ENCODE assay signal across 11 cellular contexts in genomic region chr2:195319112-195319460, GRCh38.
DNase-seq lines count a peak whose midpoint lies in the region; ATAC-seq, FAIRE-seq and TF ChIP-seq lines count a peak whose summit lies in the region.
"Had no signal": no experiment of that assay in that cellular context is flagged by ENCODE, and none has a peak within 500 bp of the region (broad histone marks: within the 10 kb centered on the region; RNA-seq: fewer than 3 reads in every experiment).

No MANE protein-coding gene starts in this region.

- TF ChIP-seq CTCF in AG09309 (IDR thresholded peaks at IDR 0.05; ENCODE audit: control insufficient read depth, insufficient read depth, low read depth, low read length, missing control alignments) = no peak
- TF ChIP-seq CTCF in bronchial epithelial cell (IDR thresholded peaks at IDR 0.05; ENCODE audit: insufficient read depth, low read length, severe bottlenecking) = no peak

- no peak overlapping the region for H3K4me3 ChIP-seq in AG09309 (ENCODE audit: control insufficient read depth, low read depth, low read length)
- no peak overlapping the region for H3K4me3 ChIP-seq in bronchial epithelial cell (ENCODE audit: low read depth, low read length)
- H3K4me3 ChIP-seq: smooth muscle cell had no signal

- intact Hi-C loops in left colon (cut with DNase I, micrococcal nuclease) = no loop called here
- intact Hi-C loops in Right ventricle myocardium inferior (cut with DNase I) = no loop called here

- DNase-seq in AG09309 (ENCODE audit: low read depth) = peak; percentile 18
- DNase-seq in LHCN-M2 (ENCODE audit: low read depth) = peak; percentile 75
- DNase-seq in bronchial epithelial cell (ENCODE audit: low read depth) = peak; percentile 90
- peak in 1 of 2 donors; percentile 27 for DNase-seq in left colon
- DNase-seq in Right ventricle myocardium inferior (ENCODE audit: missing footprints) = no peak
- DNase-seq in activated effector memory CD4-positive, alpha-beta T cell treated with Interleukin-2 at 50 U/mL for 16 hours = no peak

- FAIRE-seq in bronchial epithelial cell (lab: Jason Lieb, UNC) = no peak
- FAIRE-seq: H1 had no signal

- no peaks in the 10 kb centered on the region for H3K36me3 ChIP-seq in bronchial epithelial cell (ENCODE audit: control insufficient read depth, insufficient read depth, low read length)
- H3K36me3 ChIP-seq: WERI-Rb-1 had no signal

- ATAC-seq in left colon = peak; percentile 66
- ATAC-seq in GM18505 (IDR thresholded peaks at IDR 0.05; ENCODE audit: unreplicated experiment) = no peak
- ATAC-seq in Right ventricle myocardium inferior = no peak
- ATAC-seq in GM19397 (IDR thresholded peaks at IDR 0.05; ENCODE audit: unreplicated experiment) = no peak

- TF ChIP-seq POLR2A in GM18505 (IDR thresholded peaks at IDR 0.05; ENCODE audit: borderline replicate concordance, extremely low read depth, insufficient read depth, insufficient read length) = no peak

- H3K27me3 ChIP-seq in bronchial epithelial cell (ENCODE audit: control insufficient read depth, insufficient read depth, low read length) = no peaks in the 10 kb centered on the region

Comparison
In these comparisons a context has a peak if more than half of its experiments do, and no peak if none do; other contexts are left out.
1. DNase-seq: peak in AG09309 (single experiment), LHCN-M2 (single experiment) and bronchial epithelial cell (single experiment); none in Right ventricle myocardium inferior (single experiment) and activated effector memory CD4-positive, alpha-beta T cell treated with Interleukin-2 at 50 U/mL for 16 hours (single experiment).